Comparison of ENCODE assay signal across 8 cellular contexts in genomic region chr4:73222466-73223257, GRCh38. TPM values are rescaled to one million over a fixed set of nuclear protein-coding genes. Genes with fewer than 3 reads are reported as not detected.
DNase-seq lines count a peak whose midpoint lies in the region; ATAC-seq and TF ChIP-seq lines count a peak whose summit lies in the region.

No MANE protein-coding gene starts in this region.

- DNase-seq in GM03348 (ENCODE audit: low spot score) (peak; percentile 87), KBM-7 (peak; percentile 85), glomerular visceral epithelial cell (ENCODE audit: extremely low spot score) (peak; percentile 88), pons (ENCODE audit: low spot score) (peak; percentile 97), osteocyte (ENCODE audit: extremely low spot score, unreplicated experiment) (no peak)
- DNase-seq in activated naive CD4-positive, alpha-beta T cell treated with anti-CD3 and anti-CD28 coated beads, Interleukin-2, amount 50 U/mL, for 16 hours: peak; percentile 33

- H3K4me3 Mint-ChIP-seq in osteocyte (ENCODE audit: unreplicated experiment): no peak overlapping the region

- H3K4me1 Mint-ChIP-seq in osteocyte (ENCODE audit: unreplicated experiment): peaks cover 32% of the 10 kb centered on the region

- peak; percentile 98 for ATAC-seq in GM21786 (IDR thresholded peaks at IDR 0.05; ENCODE audit: unreplicated experiment)

- H3K36me3 Mint-ChIP-seq in osteocyte (ENCODE audit: unreplicated experiment): no peaks in the 10 kb centered on the region

- H3K27me3 Mint-ChIP-seq in osteocyte (ENCODE audit: unreplicated experiment): no peaks in the 10 kb centered on the region

- H3K9me3 Mint-ChIP-seq in osteocyte (ENCODE audit: unreplicated experiment): no peaks in the 10 kb centered on the region

- in situ Hi-C loops in KBM-7 (cut with MboI; ENCODE audit: low pct_unique_long_range_greater_than_20kb, low sequenced_read_pairs): no loop called here

- no peak for TF ChIP-seq CTCF in osteocyte (IDR thresholded peaks at IDR 0.05)

- no peak overlapping the region for H3K27ac Mint-ChIP-seq in osteocyte (ENCODE audit: unreplicated experiment)

TF ChIP-seq in PFSK-1, 5 proteins besides CTCF, POLR2A, EP300 and RAD21:
- TF ChIP-seq FOXP2 (optimal IDR thresholded peaks at IDR 0.05; ENCODE audit: borderline replicate concordance, extremely low read depth, extremely low read length, insufficient read depth) (no peak), TAF1 (IDR thresholded peaks at IDR 0.05; ENCODE audit: borderline replicate concordance, insufficient read depth, low read length) (peak; percentile 88; the same call in 1 of the 2 replicates), POLR2AphosphoS5 (IDR thresholded peaks at IDR 0.05; ENCODE audit: low read depth, low read length) (peak; percentile 72)

RNA-seq across cellular contexts. Expression of gene ANKRD17, which starts 35.9 kb away (rescaled TPM):
- polyA plus RNA-seq in PFSK-1 (2012; ENCODE audit: insufficient read length, low read depth): 19.0 TPM
- 68.5 and 76.0 TPM in 2 replicates for total RNA-seq in osteocyte
